1 cellular context compared by ENCODE assay signal in genomic region chr2:189613650-189614420, GRCh38.
TF ChIP-seq lines count a peak whose summit lies in the region.

No MANE protein-coding gene starts in this region.

TF ChIP-seq in K562, 482 proteins besides CTCF, POLR2A, EP300 and RAD21:
- TF ChIP-seq TRIM24 (IDR thresholded peaks at IDR 0.05), result no peak
- TF ChIP-seq CHD1 (IDR thresholded peaks at IDR 0.05; ENCODE audit: low read length), result no peak
- TF ChIP-seq ZKSCAN3 (CRISPR knock-in tag; IDR thresholded peaks at IDR 0.05), result no peak
- TF ChIP-seq ZNF75A (CRISPR knock-in tag; IDR thresholded peaks at IDR 0.05), result no peak
- TF ChIP-seq NFIX (CRISPR knock-in tag; IDR thresholded peaks at IDR 0.05; ENCODE audit: low read depth), result no peak
- 0 out of 2 replicates have a peak, but pooled peaks have one; percentile 2 for TF ChIP-seq ZNF512 (tag; IDR thresholded peaks at IDR 0.05)
- TF ChIP-seq NR2C1 (IDR thresholded peaks at IDR 0.05), result no peak
- TF ChIP-seq NR2C1 (tag; IDR thresholded peaks at IDR 0.05), result no peak
- no peak for TF ChIP-seq GATAD2A (IDR thresholded peaks at IDR 0.05)
- no peak for TF ChIP-seq SIRT6 (IDR thresholded peaks at IDR 0.05; ENCODE audit: low read depth, low read length)
- TF ChIP-seq YBX1 (IDR thresholded peaks at IDR 0.05), result no peak
- TF ChIP-seq C11orf30 (IDR thresholded peaks at IDR 0.05; ENCODE audit: low read depth), result peak; percentile 94
- no peak for TF ChIP-seq CBFA2T3 (IDR thresholded peaks at IDR 0.05)
- TF ChIP-seq MAFG (tag; conservative IDR thresholded peaks at IDR 0.05), result peak; percentile 91
- TF ChIP-seq ZNF146 (CRISPR knock-in tag; IDR thresholded peaks at IDR 0.05; ENCODE audit: unreplicated experiment), result no peak
- TF ChIP-seq ZNF639 (CRISPR knock-in tag; conservative IDR thresholded peaks at IDR 0.05 in 1 of 2, IDR thresholded peaks at IDR 0.05 in 1 of 2), result peak in 1 of 2 experiments; percentile 50; a peak in 1 of 4 replicates
- peak; percentile 94 for TF ChIP-seq MAFK (IDR thresholded peaks at IDR 0.05; ENCODE audit: low read length)
- TF ChIP-seq ETV5 (CRISPR knock-in tag; IDR thresholded peaks at IDR 0.05; ENCODE audit: low read depth), result no peak
- no peak for TF ChIP-seq MTA2 (IDR thresholded peaks at IDR 0.05; ENCODE audit: low read depth)
- no peak for TF ChIP-seq ZNF511 (CRISPR knock-in tag; IDR thresholded peaks at IDR 0.05)
- TF ChIP-seq NCOA1 (IDR thresholded peaks at IDR 0.05; ENCODE audit: low read depth), result no peak
- no peak for TF ChIP-seq VEZF1 (CRISPR knock-in tag; IDR thresholded peaks at IDR 0.05)
- no peak for TF ChIP-seq ZNF347 (CRISPR knock-in tag; IDR thresholded peaks at IDR 0.05; ENCODE audit: low read depth)
- TF ChIP-seq BCLAF1 (IDR thresholded peaks at IDR 0.05; ENCODE audit: borderline replicate concordance in 1 of 2, control insufficient read depth in 1 of 2, low read depth in 2 of 2, low read length in 1 of 2), result no peak
- TF ChIP-seq MAFF (IDR thresholded peaks at IDR 0.05; ENCODE audit: low read length), result peak; percentile 94
- no peak for TF ChIP-seq ERF (CRISPR knock-in tag; IDR thresholded peaks at IDR 0.05)
- TF ChIP-seq CGGBP1 (CRISPR knock-in tag; IDR thresholded peaks at IDR 0.05), result no peak
- no peak for TF ChIP-seq NR3C1 (CRISPR knock-in tag; IDR thresholded peaks at IDR 0.05)
- TF ChIP-seq BRD9 (IDR thresholded peaks at IDR 0.05; ENCODE audit: low read depth, partially characterized antibody), result no peak
- TF ChIP-seq ZNF395 (CRISPR knock-in tag; IDR thresholded peaks at IDR 0.05), result no peak
- TF ChIP-seq TARDBP (IDR thresholded peaks at IDR 0.05), result no peak
- TF ChIP-seq MEIS2 (IDR thresholded peaks at IDR 0.05; ENCODE audit: partially characterized antibody), result no peak
- TF ChIP-seq FOXK1 (CRISPR knock-in tag; IDR thresholded peaks at IDR 0.05; ENCODE audit: borderline replicate concordance), result no peak
- no peak for TF ChIP-seq ELF4 (CRISPR knock-in tag; IDR thresholded peaks at IDR 0.05)
- TF ChIP-seq POLR2B (IDR thresholded peaks at IDR 0.05; ENCODE audit: low read depth, partially characterized antibody), result no peak
- TF ChIP-seq MAZ (CRISPR knock-in tag; conservative IDR thresholded peaks at IDR 0.05 in 1 of 2, IDR thresholded peaks at IDR 0.05 in 1 of 2), result no peak
- TF ChIP-seq CHCHD3 (CRISPR knock-in tag; IDR thresholded peaks at IDR 0.05), result no peak
- peak; percentile 98 for TF ChIP-seq ZNF316 (IDR thresholded peaks at IDR 0.05)
- no peak for TF ChIP-seq ZFP30 (CRISPR knock-in tag; IDR thresholded peaks at IDR 0.05; ENCODE audit: borderline replicate concordance)
- 0 out of 2 replicates have a peak, but pooled peaks have one; percentile 39 for TF ChIP-seq ZNF592 (IDR thresholded peaks at IDR 0.05)
- no peak for TF ChIP-seq KLF16 (IDR thresholded peaks at IDR 0.05)
